20 cellular contexts compared by ENCODE assay signal in genomic region chr19:2686347-2686746, GRCh38. TPM values are rescaled to one million over a fixed set of nuclear protein-coding genes. Genes with fewer than 3 reads are reported as not detected.
DNase-seq lines count a peak whose midpoint lies in the region; ATAC-seq, FAIRE-seq and TF ChIP-seq lines count a peak whose summit lies in the region.
"Had no signal": no experiment of that assay in that cellular context is flagged by ENCODE, and none has a peak within 500 bp of the region (broad histone marks: within the 10 kb centered on the region; RNA-seq: fewer than 3 reads in every experiment).

No MANE protein-coding gene starts in this region.

- POLR2A ChIA-PET in RWPE1 (lab: Yijun Ruan, JAX; ENCODE audit: low non-redundant PET): no interaction called here

- no peaks in the 10 kb centered on the region for H3K4me1 ChIP-seq in right atrium auricular region
- no peaks in the 10 kb centered on the region for H3K4me1 ChIP-seq in pancreas
- H3K4me1 ChIP-seq in psoas muscle: no peaks in the 10 kb centered on the region
- H3K4me1 ChIP-seq: SJSA1 had no signal

- ATAC-seq in pancreas (peak in 1 of 4 donors; percentile 17), psoas muscle (no peak)
- ATAC-seq: HCT116 had no signal

- CTCF ChIA-PET in RWPE1 (lab: Yijun Ruan, JAX): interaction anchor here (0.6 kb wide), 1 partner anchor 9 kb away, joined by 3 read pairs; no protein-coding TSS in a partner anchor

- no peaks in the 10 kb centered on the region for H3K27me3 ChIP-seq in right atrium auricular region
- H3K27me3 ChIP-seq in dorsolateral prefrontal cortex: no peaks in the 10 kb centered on the region
- H3K27me3 ChIP-seq in pancreas: no peaks in the 10 kb centered on the region
- no peaks in the 10 kb centered on the region for H3K27me3 ChIP-seq in psoas muscle (ENCODE audit: insufficient read depth in 3 of 3, low read length in 2 of 3)
- H3K27me3 ChIP-seq: SJSA1 had no signal

- WGBS in pancreas, 2 donors: 84 to 88% methylated on average over 17 of the region's 17 CpGs
- 80 to 86% (median 85%) methylated on average over 17 of the region's 17 CpGs for WGBS in psoas muscle, 3 donors

- H3K27ac ChIP-seq in right atrium auricular region (peak overlapping the region; percentile 73 to 85), dorsolateral prefrontal cortex (peak overlapping the region; percentile 9 to 96 (median 91)), pancreas (peak overlapping the region in 3 of 4 donors; percentile 66 to 81 (median 74)), RWPE1 (no peak overlapping the region), psoas muscle (no peak overlapping the region)
- H3K27ac ChIP-seq: SJSA1 had no signal

- H3K4me3 ChIP-seq in right atrium auricular region (no peak overlapping the region), dorsolateral prefrontal cortex (peak overlapping the region in 43 of 59 donors; percentile 2 to 60 (median 35)), pancreas (no peak overlapping the region), psoas muscle (no peak overlapping the region)
- H3K4me3 ChIP-seq: SJSA1 had no signal

- DNase-seq in right atrium auricular region (ENCODE audit: low spot score) (no peak), cardiac septum (ENCODE audit: low spot score) (no peak), dorsolateral prefrontal cortex (peak in 4 of 10 donors; percentile 38 to 65 (median 61)), pancreas (no peak), RWPE1 (ENCODE audit: low spot score) (no peak), psoas muscle (no peak), SHP77 (lab: John Stamatoyannopoulos, UW) (no peak)
- DNase-seq: CD8-positive, alpha-beta memory T cell; DMS79; GOT3; NCI-H1105 treated with DMSO at 0.1 percent for 48 hours; NCI-H1694; NCI-H2081 treated with DMSO at 0.1 percent for 48 hours; NCI-H446 treated with DMSO at 0.1 percent for 48 hours; NCI-H69; RPMI8226 had no signal

- no peak for TF ChIP-seq CTCF in right atrium auricular region (IDR thresholded peaks at IDR 0.05)
- peak in 1 of 56 donors; percentile 2 for TF ChIP-seq CTCF in dorsolateral prefrontal cortex (IDR thresholded peaks at IDR 0.05 in 54 of 56, conservative IDR thresholded peaks at IDR 0.05 in 2 of 56; ENCODE audit: low read depth in 1 of 56, partially characterized antibody in 56 of 56)
- TF ChIP-seq CTCF in pancreas (IDR thresholded peaks at IDR 0.05): no peak
- no peak for TF ChIP-seq CTCF in RWPE1 (conservative IDR thresholded peaks at IDR 0.05; ENCODE audit: low read depth)
- no peak for TF ChIP-seq CTCF in psoas muscle (IDR thresholded peaks at IDR 0.05)

- H3K36me3 ChIP-seq in right atrium auricular region (no peaks in the 10 kb centered on the region), pancreas (no peaks in the 10 kb centered on the region), psoas muscle (ENCODE audit: insufficient read depth in 1 of 2, low read depth in 1 of 2) (no peaks in the 10 kb centered on the region)
- H3K36me3 ChIP-seq: SJSA1 had no signal

- intact Hi-C loops in cardiac septum (cut with DNase I): no loop called here
- intact Hi-C loops in dorsolateral prefrontal cortex (cut with DNase I): no loop called here
- intact Hi-C loops in pancreas (cut with DNase I): no loop called here
- intact Hi-C loops in psoas muscle (cut with DNase I): no loop called here

- H3K9me3 ChIP-seq in right atrium auricular region: no peaks in the 10 kb centered on the region
- no peaks in the 10 kb centered on the region for H3K9me3 ChIP-seq in pancreas
- H3K9me3 ChIP-seq in psoas muscle: no peaks in the 10 kb centered on the region
- H3K9me3 ChIP-seq: SJSA1 had no signal

- FAIRE-seq in pancreas (lab: Jason Lieb, UNC): no peak
- FAIRE-seq: GM12892, GM18507 had no signal

RNA-seq across cellular contexts. Expression of gene GNG7, which starts 16.1 kb away (rescaled TPM):
- total RNA-seq in right atrium auricular region (10 to 100 TPM; 18.0 to 22.8 TPM), cardiac septum (30.9 TPM), dorsolateral prefrontal cortex (100 to 1,000 TPM in 55 of 120 experiments, 10 to 100 TPM in 65; 71.9 to 184 (median 98.1) TPM), pancreas (1 to 10 TPM; 4.0 to 8.8 (median 5.9) TPM), psoas muscle (1 to 10 TPM; 1.2 to 5.4 (median 2.3) TPM)
- polyA plus RNA-seq in pancreas (1 to 10 TPM; 5.6 to 7.7 TPM), psoas muscle (under 1 TPM; 0.48 to 0.73 (median 0.58) TPM)

RNA-seq across cellular contexts. Expression of gene DIRAS1, which starts 34.8 kb away (rescaled TPM):
- total RNA-seq in right atrium auricular region: 10 to 100 TPM; 36.5 to 58.0 TPM
- 113 TPM for total RNA-seq in cardiac septum
- 100 to 1,000 TPM in 107 of 120 experiments, 10 to 100 TPM in 13; 43.9 to 237 (median 155) TPM for total RNA-seq in dorsolateral prefrontal cortex
- total RNA-seq in pancreas: 10 to 100 TPM in 1 of 6 donors, 1 to 10 TPM in 5; 2.7 to 16.3 (median 4.5) TPM
- polyA plus RNA-seq in pancreas: 1 to 10 TPM; 2.4 to 2.8 TPM
- total RNA-seq in psoas muscle: 10 to 100 TPM in 1 of 4 donors, 1 to 10 TPM in 3; 1.1 to 29.9 (median 4.5) TPM
- polyA plus RNA-seq in psoas muscle: 1 to 10 TPM in 1 of 3 donors, under 1 TPM in 2; 0.13 to 5.7 (median 0.15) TPM
- total RNA-seq: SJSA1 had no signal
- polyA plus RNA-seq: CD8-positive, alpha-beta memory T cell had no signal

RNA-seq across cellular contexts. Expression of gene SLC39A3, which starts 53.5 kb away (rescaled TPM):
- total RNA-seq in right atrium auricular region (10 to 100 TPM; 22.9 to 38.0 TPM), cardiac septum (17.9 TPM), dorsolateral prefrontal cortex (10 to 100 TPM; 22.3 to 60.9 (median 39.3) TPM), pancreas (10 to 100 TPM in 5 of 6 donors, 1 to 10 TPM in 1; 8.7 to 15.2 (median 11.9) TPM), psoas muscle (10 to 100 TPM; 16.9 to 26.8 (median 20.0) TPM)
- polyA plus RNA-seq in pancreas (10 to 100 TPM; 15.9 to 25.6 TPM), psoas muscle (10 to 100 TPM; 28.4 to 70.1 (median 32.6) TPM)

Comparison
In these comparisons a context has a peak if more than half of its experiments do, and no peak if none do; other contexts are left out.
1. H3K27ac ChIP-seq: peak in right atrium auricular region (2 of 2), dorsolateral prefrontal cortex (59 of 59) and pancreas (3 of 4); none in RWPE1 (single experiment) and psoas muscle (single experiment).
2. H3K4me3 ChIP-seq: peak in dorsolateral prefrontal cortex (43 of 59); none in right atrium auricular region (0 of 2), pancreas (0 of 4) and psoas muscle (single experiment).